ENCODE assay signal across 11 cellular contexts in genomic region chr17:37273419-37274051, GRCh38.
DNase-seq lines count a peak whose midpoint lies in the region; ATAC-seq and TF ChIP-seq lines count a peak whose summit lies in the region.
"Had no signal": no experiment of that assay in that cellular context is flagged by ENCODE, and none has a peak within 500 bp of the region (broad histone marks: within the 10 kb centered on the region; RNA-seq: fewer than 3 reads in every experiment).

No MANE protein-coding gene starts in this region.

- TF ChIP-seq RAD21 in IMR-90 (IDR thresholded peaks at IDR 0.05; ENCODE audit: low read length), result no peak

- H3K36me3 ChIP-seq in IMR-90 (ENCODE audit: control insufficient read depth, insufficient read depth, low read length), result peaks cover 5% of the 10 kb centered on the region
- peaks cover 21% of the 10 kb centered on the region for H3K36me3 ChIP-seq in lower lobe of right lung

- BruUV-seq in IMR-90 (replicated peaks; lab: Mats Ljungman, UMichigan), result no TSS peak

- no peaks in the 10 kb centered on the region for H3K4me1 Mint-ChIP-seq in activated naive CD4-positive, alpha-beta T cell treated with anti-CD3 and anti-CD28 coated beads for 36 hours (ENCODE audit: low read depth)

- H3K4me3 ChIP-seq in IMR-90 (ENCODE audit: insufficient read depth, low read depth, low read length), result no peak overlapping the region
- H3K4me3 ChIP-seq in lower lobe of right lung, result no peak overlapping the region

- no CpG with 5 or more reads among the region's 3 CpGs for WGBS in IMR-90 (ENCODE audit: extremely low coverage in 2 of 2, insufficient read length in 1 of 2), 2 experiments

- dilution Hi-C loops in IMR-90 (cut with HindIII; ENCODE audit: low sequenced_read_pairs, unreplicated experiment), result no loop called here

- H2BK5ac ChIP-seq in IMR-90 (ENCODE audit: low read depth, low read length, poor library complexity, severe bottlenecking), result no peak overlapping the region

- H3K27me3 Mint-ChIP-seq in activated naive CD4-positive, alpha-beta T cell treated with anti-CD3 and anti-CD28 coated beads for 36 hours (ENCODE audit: low read depth), result no peaks in the 10 kb centered on the region

- H2AK5ac ChIP-seq in IMR-90 (ENCODE audit: low read depth, low read length), result no peak overlapping the region

- no peak overlapping the region for H4K8ac ChIP-seq in IMR-90 (ENCODE audit: low read depth in 2 of 2, low read length in 2 of 2)

- H3K27me3 ChIP-seq in IMR-90 (ENCODE audit: control insufficient read depth, insufficient read depth, low read length), result no peaks in the 10 kb centered on the region
- no peaks in the 10 kb centered on the region for H3K27me3 ChIP-seq in lower lobe of right lung (ENCODE audit: low read depth)

- no peak overlapping the region for H3K23ac ChIP-seq in IMR-90 (ENCODE audit: low read depth, low read length)

- no peak overlapping the region for H2BK120ac ChIP-seq in IMR-90 (ENCODE audit: low read depth, low read length)

- H3K9me3 ChIP-seq in IMR-90 (ENCODE audit: control insufficient read depth, insufficient read depth, low read length) (no peaks in the 10 kb centered on the region), lower lobe of right lung (no peaks in the 10 kb centered on the region)

- no peak overlapping the region for H3K27ac ChIP-seq in IMR-90 (ENCODE audit: insufficient read depth, low read length)
- H3K27ac ChIP-seq in lower lobe of right lung, result peak overlapping the region; percentile 50

- H3K4me2 ChIP-seq in IMR-90 (ENCODE audit: low read depth, low read length), result peak overlapping the region; percentile 17; the same call in 1 of the 2 replicates

- H3K18ac ChIP-seq in IMR-90 (ENCODE audit: low read depth, low read length), result no peak overlapping the region

- no peak for TF ChIP-seq POLR2A in IMR-90 (IDR thresholded peaks at IDR 0.05; ENCODE audit: low read depth, low read length)

- CTCF ChIA-PET in IMR-90 (lab: Yijun Ruan, JAX), result interaction anchor here (0.9 to 1.7 kb wide), 3 partner anchors 18 to 100 kb away, joined by 3 to 5 read pairs (median 4); no protein-coding TSS in a partner anchor
- CTCF ChIA-PET in activated naive CD4-positive, alpha-beta T cell treated with anti-CD3 and anti-CD28 coated beads for 36 hours (lab: Charles Lee), result interaction anchor here (0.6 kb wide), 1 partner anchor 12 kb away, joined by 3 read pairs; no protein-coding TSS in a partner anchor

- no peak overlapping the region for H2AFZ ChIP-seq in IMR-90 (replicated peaks; ENCODE audit: low read length, poor library complexity)

- H2BK20ac ChIP-seq in IMR-90 (ENCODE audit: low read depth, low read length), result no peak overlapping the region

- H4K5ac ChIP-seq in IMR-90 (ENCODE audit: low read depth, low read length), result no peak overlapping the region

- no peak overlapping the region for H3K4ac ChIP-seq in IMR-90 (ENCODE audit: low read depth, low read length)

- no peaks in the 10 kb centered on the region for H3K9me3 Mint-ChIP-seq in activated naive CD4-positive, alpha-beta T cell treated with anti-CD3 and anti-CD28 coated beads for 36 hours

- H3K4me1 ChIP-seq in IMR-90 (ENCODE audit: control insufficient read depth, insufficient read depth, low read length) (no peaks in the 10 kb centered on the region; the same call in 1 of the 2 replicates), lower lobe of right lung (peaks cover 19% of the 10 kb centered on the region)

- H4K91ac ChIP-seq in IMR-90 (ENCODE audit: insufficient read depth, low read depth, low read length), result no peak overlapping the region

- H2BK15ac ChIP-seq in IMR-90 (ENCODE audit: low read depth, low read length), result no peak overlapping the region

- H3K9me1 ChIP-seq in IMR-90 (ENCODE audit: insufficient read depth, low read length), result no peaks in the 10 kb centered on the region

- H3K4me3 Mint-ChIP-seq in activated naive CD4-positive, alpha-beta T cell treated with anti-CD3 and anti-CD28 coated beads for 36 hours, result no peak overlapping the region

- H4K20me1 ChIP-seq in IMR-90 (ENCODE audit: insufficient read depth, low read length), result peaks cover 4% of the 10 kb centered on the region; the same call in 1 of the 2 replicates

- H3K27ac Mint-ChIP-seq in activated naive CD4-positive, alpha-beta T cell treated with anti-CD3 and anti-CD28 coated beads for 36 hours, result no peak overlapping the region

- ATAC-seq in IMR-90 (ENCODE audit: low read depth), result peak; percentile 99
- ATAC-seq in lower lobe of right lung, result peak; percentile 73 to 75
- no peak for ATAC-seq in HG02840 (IDR thresholded peaks at IDR 0.05; ENCODE audit: low FRiP score, unreplicated experiment)

- in situ Hi-C loops in IMR-90 (cut with MboI; ENCODE audit: low sequenced_read_pairs), result no loop called here

- no peak overlapping the region for H3K14ac ChIP-seq in IMR-90 (replicated peaks; ENCODE audit: low read depth, low read length)

- DNase-seq in AML-193 (lab: John Stamatoyannopoulos, UW) (peak; percentile 19 to 32), IMR-90 (peak; percentile 84), amniotic stem cell (lab: John Stamatoyannopoulos, UW) (peak; percentile 34), lower lobe of right lung (no peak), NCI-H524 treated with DMSO at 0.1 percent for 48 hours (lab: John Stamatoyannopoulos, UW) (no peak)
- no peak for DNase-seq in activated effector memory CD4-positive, alpha-beta T cell treated with anti-CD3 and anti-CD28 coated beads, Interleukin-2, amount 50 U/mL, for 16 hours
- DNase-seq in activated naive CD4-positive, alpha-beta T cell treated with anti-CD3 and anti-CD28 coated beads for 36 hours, result no peak
- DNase-seq: central memory CD4-positive, alpha-beta T cell; DMS53; KG1 had no signal

- no peak for TF ChIP-seq CTCF in IMR-90 (conservative IDR thresholded peaks at IDR 0.05; ENCODE audit: low read depth, low read length)
- no peak for TF ChIP-seq CTCF in lower lobe of right lung (IDR thresholded peaks at IDR 0.05)

- H2AK9ac ChIP-seq in IMR-90 (replicated peaks; ENCODE audit: low read depth, low read length, poor library complexity), result no peak overlapping the region

- intact Hi-C loops in IMR-90 (cut with micrococcal nuclease) (loop anchor here (2.0 to 5.0 kb wide), 2 partner anchors 34 to 85 kb away; no protein-coding TSS in a partner anchor), lower lobe of right lung (cut with DNase I) (no loop called here)
- intact Hi-C loops in activated naive CD4-positive, alpha-beta T cell treated with anti-CD3 and anti-CD28 coated beads for 36 hours (cut with micrococcal nuclease), result no loop called here

- no peak overlapping the region for H3K9ac ChIP-seq in IMR-90 (ENCODE audit: low read depth, low read length)

- POLR2A ChIA-PET in IMR-90 (lab: Charles Lee; ENCODE audit: unreplicated experiment), result no interaction called here

- H3K79me1 ChIP-seq in IMR-90 (ENCODE audit: low read depth in 1 of 2, low read length in 2 of 2), result no peaks in the 10 kb centered on the region

- peaks cover 42% of the 10 kb centered on the region for H3K36me3 Mint-ChIP-seq in activated naive CD4-positive, alpha-beta T cell treated with anti-CD3 and anti-CD28 coated beads for 36 hours (ENCODE audit: low read depth)

- no peak overlapping the region for H3K56ac ChIP-seq in IMR-90 (ENCODE audit: extremely low read depth, insufficient read depth, low read length)

TF ChIP-seq in IMR-90, 13 proteins besides CTCF, POLR2A, EP300 and RAD21:
- TF ChIP-seq CEBPB (IDR thresholded peaks at IDR 0.05; ENCODE audit: low read depth, low read length), result peak; percentile 66
- TF ChIP-seq MAFK (IDR thresholded peaks at IDR 0.05; ENCODE audit: low read depth, low read length), result peak; percentile 88
- no peak for TF ChIP-seq MAZ (IDR thresholded peaks at IDR 0.05; ENCODE audit: borderline replicate concordance, low read depth, low read length)

Comparison
In these comparisons a context has a peak if more than half of its experiments do, and no peak if none do; other contexts are left out.
1. DNase-seq: peak in AML-193 (2 of 2), IMR-90 (single experiment) and amniotic stem cell (single experiment); none in lower lobe of right lung (single experiment), NCI-H524 treated with DMSO at 0.1 percent for 48 hours (single experiment), activated effector memory CD4-positive, alpha-beta T cell treated with anti-CD3 and anti-CD28 coated beads, Interleukin-2, amount 50 U/mL, for 16 hours (single experiment) and activated naive CD4-positive, alpha-beta T cell treated with anti-CD3 and anti-CD28 coated beads for 36 hours (single experiment).